In the genomic region with DNA sequence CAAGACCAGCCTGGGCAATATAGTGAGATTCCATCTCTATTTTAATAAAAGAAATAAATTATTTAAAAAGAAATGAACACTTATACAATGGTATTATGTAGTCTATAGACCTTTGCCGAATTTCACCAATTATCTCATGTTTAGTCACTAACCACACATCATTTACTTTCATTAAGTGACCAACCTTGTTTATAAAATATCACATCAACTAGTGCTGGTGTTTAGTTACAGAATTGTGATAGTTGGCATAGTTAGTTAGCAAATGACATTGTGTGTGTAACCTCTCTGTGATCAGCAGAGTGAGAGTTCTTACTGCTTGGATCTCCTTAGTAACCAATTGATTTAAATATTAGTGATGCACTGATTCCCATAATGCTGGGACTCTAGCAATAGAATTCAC, we compare ENCODE assay signal across 29 cellular contexts.
"Had no signal": no experiment of that assay in that cellular context is flagged by ENCODE, and none has a peak within 500 bp of the region (broad histone marks: within the 10 kb centered on the region; RNA-seq: fewer than 3 reads in every experiment).

No MANE protein-coding gene starts in this region.

- H3K27ac ChIP-seq: heart right ventricle, left lung, neutrophil, pancreas, right lobe of liver, suprapubic skin, transverse colon, upper lobe of right lung, vagina had no signal

- H3K36me3 Mint-ChIP-seq: mesothelial cell of epicardium; naive B cell; natural killer cell treated with Interleukin-12 subunit alpha and Interleukin-12 subunit beta and Interleukin-15 and Interleukin-18, amount 100 ng/mL, for 72 hours had no signal

- H3K36me3 ChIP-seq: heart right ventricle, left lung, neutrophil, pancreas, right lobe of liver, suprapubic skin, transverse colon, upper lobe of right lung, vagina had no signal

- H3K4me1 Mint-ChIP-seq: naive B cell; neural crest cell; stimulated activated naive CD8-positive, alpha-beta T cell treated with anti-CD3 and anti-CD28 coated beads, Interleukin-15, amount 100 ng/mL, for 72 hours had no signal

- ATAC-seq: effector memory CD8-positive, alpha-beta T cell; esophagus mucosa; heart right ventricle; left cardiac atrium; left lung; mucosa of descending colon; natural killer cell treated with Interleukin-12 subunit alpha and Interleukin-12 subunit beta and Interleukin-15 and Interleukin-18, amount 100 ng/mL, for 72 hours; pancreas; right lobe of liver; stimulated activated naive CD8-positive, alpha-beta T cell treated with anti-CD3 and anti-CD28 coated beads, Interleukin-15, amount 100 ng/mL, for 72 hours; upper lobe of right lung had no signal

- H3K4me3 Mint-ChIP-seq: effector memory CD8-positive, alpha-beta T cell; mesothelial cell of epicardium; naive B cell; natural killer cell treated with Interleukin-12 subunit alpha and Interleukin-12 subunit beta and Interleukin-15 and Interleukin-18, amount 100 ng/mL, for 72 hours; neural crest cell; stimulated activated naive CD8-positive, alpha-beta T cell treated with anti-CD3 and anti-CD28 coated beads, Interleukin-15, amount 100 ng/mL, for 72 hours had no signal

- H3K4me3 ChIP-seq: heart right ventricle, left lung, mucosa of descending colon, pancreas, right lobe of liver, suprapubic skin, transverse colon, upper lobe of right lung, vagina had no signal

- H3K9me3 Mint-ChIP-seq: mesothelial cell of epicardium; natural killer cell treated with Interleukin-12 subunit alpha and Interleukin-12 subunit beta and Interleukin-15 and Interleukin-18, amount 100 ng/mL, for 72 hours; neural crest cell; stimulated activated naive CD8-positive, alpha-beta T cell treated with anti-CD3 and anti-CD28 coated beads, Interleukin-15, amount 100 ng/mL, for 72 hours had no signal

- H3K4me1 ChIP-seq: left lung, pancreas, right lobe of liver, suprapubic skin, transverse colon, upper lobe of right lung had no signal

- H3K27me3 Mint-ChIP-seq: effector memory CD8-positive, alpha-beta T cell; naive B cell; natural killer cell treated with Interleukin-12 subunit alpha and Interleukin-12 subunit beta and Interleukin-15 and Interleukin-18, amount 100 ng/mL, for 72 hours; stimulated activated naive CD8-positive, alpha-beta T cell treated with anti-CD3 and anti-CD28 coated beads, Interleukin-15, amount 100 ng/mL, for 72 hours had no signal

- DNase-seq: cortex of kidney; effector memory CD8-positive, alpha-beta T cell; foreskin melanocyte; glutamatergic neuron; heart right ventricle; hippocampal formation; left cardiac atrium; left lung; mesenchymal stem cell; mucosa of descending colon; naive B cell; pancreas; retina; right lobe of liver; small intestine; stimulated activated CD4-positive, alpha-beta T cell treated with anti-CD3 and anti-CD28 coated beads, Interleukin-1b, Interleukin-23, amount 100 ng/mL, for 48 hours; stimulated activated CD4-positive, alpha-beta T cell treated with anti-CD3 and anti-CD28 coated beads, Interleukin-4, amount 100 ng/mL, for 1 hour; stimulated activated CD8-positive, alpha-beta memory T cell treated with anti-CD3 and anti-CD28 coated beads, Interleukin-4, amount 100 ng/mL, for 48 hours; stimulated activated naive CD4-positive, alpha-beta T cell; stimulated activated naive CD8-positive, alpha-beta T cell treated with anti-CD3 and anti-CD28 coated beads, Interleukin-15, amount 100 ng/mL, for 72 hours; transverse colon; upper lobe of right lung had no signal

- H3K9me3 ChIP-seq: mucosa of descending colon, neutrophil, pancreas, right lobe of liver, suprapubic skin, transverse colon, upper lobe of right lung, vagina had no signal

- H3K27me3 ChIP-seq: heart right ventricle, left lung, neutrophil, pancreas, right lobe of liver, suprapubic skin, transverse colon, upper lobe of right lung, vagina had no signal

- H3K27ac Mint-ChIP-seq: effector memory CD8-positive, alpha-beta T cell; mesothelial cell of epicardium; naive B cell; natural killer cell treated with Interleukin-12 subunit alpha and Interleukin-12 subunit beta and Interleukin-15 and Interleukin-18, amount 100 ng/mL, for 72 hours; stimulated activated naive CD8-positive, alpha-beta T cell treated with anti-CD3 and anti-CD28 coated beads, Interleukin-15, amount 100 ng/mL, for 72 hours had no signal
